Comparison of ENCODE assay signal across 10 cellular contexts in genomic region chr12:122840580-122841513, GRCh38. TPM values are rescaled to one million over a fixed set of nuclear protein-coding genes. Genes with fewer than 3 reads are reported as not detected.
A peak's percentile ranks its signal among the peaks of the same experiment; 100 is the strongest.
DNase-seq lines count a peak whose midpoint lies in the region; ATAC-seq and TF ChIP-seq lines count a peak whose summit lies in the region.
"Had no signal": no experiment of that assay in that cellular context is flagged by ENCODE, and none has a peak within 500 bp of the region (broad histone marks: within the 10 kb centered on the region; RNA-seq: fewer than 3 reads in every experiment).

No MANE protein-coding gene starts in this region.

- POLR2A ChIA-PET in SK-N-SH (lab: Yijun Ruan, JAX): interaction anchor here (0.6 to 0.7 kb wide), 2 partner anchors 12 to 152 kb away, joined by 3 read pairs; no protein-coding TSS in a partner anchor

- H3K27ac ChIP-seq in SK-N-SH (ENCODE audit: low read depth in 2 of 2, low read length in 1 of 2): peak overlapping the region; percentile 49 to 77
- peak overlapping the region; percentile 65 to 78 (median 73) for H3K27ac ChIP-seq in gastrocnemius medialis

- H3F3A ChIP-seq in SK-N-SH (replicated peaks; ENCODE audit: insufficient read depth): peaks cover 20% of the 10 kb centered on the region

- peaks cover 14% of the 10 kb centered on the region for H3K36me3 Mint-ChIP-seq in activated T-helper 2 cell treated with anti-CD3 and anti-CD28 coated beads, Interferon-gamma antibody, Interleukin-2, Interleukin-4, amounts not matched to agents 10 μg/mL and 5 μg/mL and 100 μg/mL, durations not matched to agents 14 hours and 24 hours and 36 hours (ENCODE audit: low read depth)

- H4K20me1 ChIP-seq in SK-N-SH (ENCODE audit: insufficient read depth): no peaks in the 10 kb centered on the region

- in situ Hi-C loops in Caki2 (cut with HindIII; ENCODE audit: low pct_unique_long_range_greater_than_20kb, low sequenced_read_pairs): no loop called here
- in situ Hi-C loops in gastrocnemius medialis (cut with MboI; ENCODE audit: low sequenced_read_pairs in 4 of 4): no loop called here
- in situ Hi-C loops in GM13976 (cut with MboI; ENCODE audit: low sequenced_read_pairs, unreplicated experiment): no loop called here

- peak; percentile 10 to 14 for ATAC-seq in left cardiac atrium
- peak; percentile 28 to 37 for ATAC-seq in gastrocnemius medialis

- no peaks in the 10 kb centered on the region for H3K9me3 Mint-ChIP-seq in activated T-helper 2 cell treated with anti-CD3 and anti-CD28 coated beads, Interferon-gamma antibody, Interleukin-2, Interleukin-4, amounts not matched to agents 10 μg/mL and 5 μg/mL and 100 μg/mL, durations not matched to agents 14 hours and 24 hours and 36 hours

- no peaks in the 10 kb centered on the region for H3K9me2 ChIP-seq in SK-N-SH

- 87% methylated on average over 13 of the region's 26 CpGs for WGBS in SK-N-SH (ENCODE audit: low lambda C conversion rate)

- H3K27me3 ChIP-seq in SK-N-SH (ENCODE audit: insufficient read depth) (no peaks in the 10 kb centered on the region), gastrocnemius medialis (no peaks in the 10 kb centered on the region)

- peaks cover 18 to 64% of the 10 kb centered on the region in 2 experiments for H3K4me1 ChIP-seq in SK-N-SH (ENCODE audit: control insufficient read depth in 1 of 2, insufficient read depth in 2 of 2, low read depth in 1 of 2, low read length in 1 of 2)
- peaks cover 30 to 32% of the 10 kb centered on the region in 2 donors for H3K4me1 ChIP-seq in gastrocnemius medialis

- no peaks in the 10 kb centered on the region for H3K9me3 ChIP-seq in SK-N-SH
- H3K9me3 ChIP-seq in gastrocnemius medialis: no peaks in the 10 kb centered on the region

- H3K27me3 Mint-ChIP-seq in activated T-helper 2 cell treated with anti-CD3 and anti-CD28 coated beads, Interferon-gamma antibody, Interleukin-2, Interleukin-4, amounts not matched to agents 10 μg/mL and 5 μg/mL and 100 μg/mL, durations not matched to agents 14 hours and 24 hours and 36 hours (ENCODE audit: low read depth): no peaks in the 10 kb centered on the region

- TF ChIP-seq RAD21 in SK-N-SH (IDR thresholded peaks at IDR 0.05; ENCODE audit: low read length): no peak

- TF ChIP-seq EP300 in SK-N-SH (IDR thresholded peaks at IDR 0.05; ENCODE audit: borderline replicate concordance in 1 of 2, low read depth in 1 of 2, low read length in 1 of 2): no peak

- H3K79me2 ChIP-seq in SK-N-SH (ENCODE audit: insufficient read depth): peaks cover 27% of the 10 kb centered on the region

- peak overlapping the region; percentile 59 for H3K4me2 ChIP-seq in SK-N-SH

- intact Hi-C loops in left cardiac atrium (cut with DNase I) (no loop called here), gastrocnemius medialis (cut with DNase I; ENCODE audit: low total_unique reads) (no loop called here)
- intact Hi-C loops in activated T-helper 2 cell treated with anti-CD3 and anti-CD28 coated beads, Interferon-gamma antibody, Interleukin-2, Interleukin-4, amounts not matched to agents 10 μg/mL and 5 μg/mL and 100 μg/mL, durations not matched to agents 14 hours and 24 hours and 36 hours (cut with micrococcal nuclease): no loop called here

- CTCF ChIA-PET in SK-N-SH (lab: Yijun Ruan, JAX): interaction anchor here (1.3 to 2.1 kb wide), 3 partner anchors 20 to 47 kb away, joined by 3 to 16 read pairs (median 4); no protein-coding TSS in a partner anchor

- no peak for TF ChIP-seq CTCF in SK-N-SH (IDR thresholded peaks at IDR 0.05)
- no peak for TF ChIP-seq CTCF in gastrocnemius medialis (IDR thresholded peaks at IDR 0.05 in 4 of 5, conservative IDR thresholded peaks at IDR 0.05 in 1 of 5)
- TF ChIP-seq CTCF in GM13976 (IDR thresholded peaks at IDR 0.05; ENCODE audit: borderline replicate concordance, control extremely low read depth, extremely low read depth, insufficient read depth, missing control alignments): no peak

- H3K27ac Mint-ChIP-seq in activated T-helper 2 cell treated with anti-CD3 and anti-CD28 coated beads, Interferon-gamma antibody, Interleukin-2, Interleukin-4, amounts not matched to agents 10 μg/mL and 5 μg/mL and 100 μg/mL, durations not matched to agents 14 hours and 24 hours and 36 hours: no peak overlapping the region

- H3K4me3 ChIP-seq in SK-N-SH (ENCODE audit: low read depth in 2 of 2, low read length in 1 of 2) (no peak overlapping the region), gastrocnemius medialis (no peak overlapping the region)

- TF ChIP-seq POLR2A in gastrocnemius medialis (IDR thresholded peaks at IDR 0.05): no peak

- no peak overlapping the region for H3K9ac ChIP-seq in SK-N-SH

- DNase-seq in Caki2 (ENCODE audit: low read depth): peak; percentile 48
- DNase-seq in SK-N-SH: peak; percentile 46
- DNase-seq in left cardiac atrium: no peak
- DNase-seq in gastrocnemius medialis: no peak
- no peak for DNase-seq in NCI-H345 treated with DMSO at 0.1 percent for 48 hours (lab: John Stamatoyannopoulos, UW; ENCODE audit: unreplicated experiment)
- no peak for DNase-seq in GM13976 (ENCODE audit: low spot score)
- no peak for DNase-seq in stimulated activated CD4-positive, alpha-beta T cell treated with anti-CD3 and anti-CD28 coated beads, Interleukin-4, amount 100 ng/mL, for 4 hours
- DNase-seq in activated T-helper 2 cell treated with anti-CD3 and anti-CD28 coated beads, Interferon-gamma antibody, Interleukin-2, Interleukin-4, amounts not matched to agents 10 μg/mL and 5 μg/mL and 100 μg/mL, durations not matched to agents 14 hours and 24 hours and 36 hours (ENCODE audit: low spot score): no peak
- DNase-seq: MV-4-11; stimulated activated CD4-positive, alpha-beta T cell treated with anti-CD3 and anti-CD28 coated beads, Interleukin-15, amount 100 ng/mL, for 24 hours had no signal

- H2AFZ ChIP-seq in SK-N-SH (ENCODE audit: low read depth): no peak overlapping the region

- H3K36me3 ChIP-seq in SK-N-SH (replicated peaks in 1 of 2; ENCODE audit: control insufficient read depth in 1 of 2, insufficient read depth in 2 of 2, low read length in 1 of 2) (no peaks in the 10 kb centered on the region), gastrocnemius medialis (no peaks in the 10 kb centered on the region)

- peaks cover 13% of the 10 kb centered on the region for H3K4me1 Mint-ChIP-seq in activated T-helper 2 cell treated with anti-CD3 and anti-CD28 coated beads, Interferon-gamma antibody, Interleukin-2, Interleukin-4, amounts not matched to agents 10 μg/mL and 5 μg/mL and 100 μg/mL, durations not matched to agents 14 hours and 24 hours and 36 hours (ENCODE audit: low read depth)

- H3K4me3 Mint-ChIP-seq in activated T-helper 2 cell treated with anti-CD3 and anti-CD28 coated beads, Interferon-gamma antibody, Interleukin-2, Interleukin-4, amounts not matched to agents 10 μg/mL and 5 μg/mL and 100 μg/mL, durations not matched to agents 14 hours and 24 hours and 36 hours (ENCODE audit: low read depth): no peak overlapping the region

TF ChIP-seq in SK-N-SH, 30 proteins besides CTCF, POLR2A, EP300 and RAD21 (continues in another document):
- TF ChIP-seq IRF3 (IDR thresholded peaks at IDR 0.05; ENCODE audit: low read depth, low read length) (no peak), USF2 (IDR thresholded peaks at IDR 0.05; ENCODE audit: borderline replicate concordance, low read depth, low read length) (no peak), JUND (IDR thresholded peaks at IDR 0.05) (no peak), MXI1 (IDR thresholded peaks at IDR 0.05; ENCODE audit: low read depth, low read length) (no peak), YY1 (IDR thresholded peaks at IDR 0.05; ENCODE audit: low read depth) (no peak)
- TF ChIP-seq, protein P1, sequence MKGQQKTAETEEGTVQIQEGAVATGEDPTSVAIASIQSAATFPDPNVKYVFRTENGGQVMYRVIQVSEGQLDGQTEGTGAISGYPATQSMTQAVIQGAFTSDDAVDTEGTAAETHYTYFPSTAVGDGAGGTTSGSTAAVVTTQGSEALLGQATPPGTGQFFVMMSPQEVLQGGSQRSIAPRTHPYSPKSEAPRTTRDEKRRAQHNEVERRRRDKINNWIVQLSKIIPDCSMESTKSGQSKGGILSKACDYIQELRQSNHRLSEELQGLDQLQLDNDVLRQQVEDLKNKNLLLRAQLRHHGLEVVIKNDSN (IDR thresholded peaks at IDR 0.05; ENCODE audit: borderline replicate concordance, low read depth): no peak

RNA-seq across cellular contexts. Expression of gene HIP1R, which starts 5.6 kb away (rescaled TPM):
- total RNA-seq in Caki2 (2014; rRNA removed; shearing (Covaris generic); ENCODE audit: low replicate concordance): 56.1 and 67.4 TPM in 2 replicates
- polyA plus RNA-seq in SK-N-SH (2012; rRNA removed): 20.6 and 21.1 TPM in 2 replicates
- 5.6 and 8.7 TPM in 2 replicates for polyA plus RNA-seq in SK-N-SH (2012; cell fraction: cytosol; rRNA removed)
- 122 and 128 TPM in 2 replicates for polyA plus RNA-seq in SK-N-SH (2012; cell fraction: nucleus; rRNA removed)
- 10 to 100 TPM; 24.9 to 38.9 TPM for total RNA-seq in left cardiac atrium
- 10 to 100 TPM in 3 of 4 donors, 1 to 10 TPM in 1; 9.3 to 14.8 (median 14.5) TPM for total RNA-seq in gastrocnemius medialis
- 28.8 and 29.0 TPM in 2 replicates for total RNA-seq in activated T-helper 2 cell treated with anti-CD3 and anti-CD28 coated beads, Interferon-gamma antibody, Interleukin-2, Interleukin-4, amounts not matched to agents 10 μg/mL and 5 μg/mL and 100 μg/mL, durations not matched to agents 14 hours and 24 hours and 36 hours

RNA-seq across cellular contexts. Expression of gene VPS37B, which starts 55.1 kb away (rescaled TPM):
- 37.8 and 42.2 TPM in 2 replicates for total RNA-seq in Caki2 (2014; rRNA removed; shearing (Covaris generic); ENCODE audit: low replicate concordance)
- 20.9 and 41.1 TPM in 2 replicates for polyA plus RNA-seq in SK-N-SH (2012; rRNA removed)
- polyA plus RNA-seq in SK-N-SH (2012; cell fraction: cytosol; rRNA removed): 28.4 and 30.0 TPM in 2 replicates
- 28.8 and 35.8 TPM in 2 replicates for polyA plus RNA-seq in SK-N-SH (2012; cell fraction: nucleus; rRNA removed)
- 10 to 100 TPM; 20.5 to 22.7 TPM for total RNA-seq in left cardiac atrium
- 1 to 10 TPM; 4.8 to 8.2 (median 7.6) TPM for total RNA-seq in gastrocnemius medialis
- 11.5 and 11.7 TPM in 2 replicates for total RNA-seq in activated T-helper 2 cell treated with anti-CD3 and anti-CD28 coated beads, Interferon-gamma antibody, Interleukin-2, Interleukin-4, amounts not matched to agents 10 μg/mL and 5 μg/mL and 100 μg/mL, durations not matched to agents 14 hours and 24 hours and 36 hours

Comparison
In these comparisons a context has a peak if more than half of its experiments do, and no peak if none do; other contexts are left out.
1. DNase-seq: peak in Caki2 (single experiment) and SK-N-SH (single experiment); none in left cardiac atrium (single experiment), gastrocnemius medialis (0 of 2), NCI-H345 treated with DMSO at 0.1 percent for 48 hours (single experiment), GM13976 (single experiment), stimulated activated CD4-positive, alpha-beta T cell treated with anti-CD3 and anti-CD28 coated beads, Interleukin-4, amount 100 ng/mL, for 4 hours (0 of 2) and activated T-helper 2 cell treated with anti-CD3 and anti-CD28 coated beads, Interferon-gamma antibody, Interleukin-2, Interleukin-4, amounts not matched to agents 10 μg/mL and 5 μg/mL and 100 μg/mL, durations not matched to agents 14 hours and 24 hours and 36 hours (single experiment).